ENCODE assay signal across 8 cellular contexts in the genomic region with DNA sequence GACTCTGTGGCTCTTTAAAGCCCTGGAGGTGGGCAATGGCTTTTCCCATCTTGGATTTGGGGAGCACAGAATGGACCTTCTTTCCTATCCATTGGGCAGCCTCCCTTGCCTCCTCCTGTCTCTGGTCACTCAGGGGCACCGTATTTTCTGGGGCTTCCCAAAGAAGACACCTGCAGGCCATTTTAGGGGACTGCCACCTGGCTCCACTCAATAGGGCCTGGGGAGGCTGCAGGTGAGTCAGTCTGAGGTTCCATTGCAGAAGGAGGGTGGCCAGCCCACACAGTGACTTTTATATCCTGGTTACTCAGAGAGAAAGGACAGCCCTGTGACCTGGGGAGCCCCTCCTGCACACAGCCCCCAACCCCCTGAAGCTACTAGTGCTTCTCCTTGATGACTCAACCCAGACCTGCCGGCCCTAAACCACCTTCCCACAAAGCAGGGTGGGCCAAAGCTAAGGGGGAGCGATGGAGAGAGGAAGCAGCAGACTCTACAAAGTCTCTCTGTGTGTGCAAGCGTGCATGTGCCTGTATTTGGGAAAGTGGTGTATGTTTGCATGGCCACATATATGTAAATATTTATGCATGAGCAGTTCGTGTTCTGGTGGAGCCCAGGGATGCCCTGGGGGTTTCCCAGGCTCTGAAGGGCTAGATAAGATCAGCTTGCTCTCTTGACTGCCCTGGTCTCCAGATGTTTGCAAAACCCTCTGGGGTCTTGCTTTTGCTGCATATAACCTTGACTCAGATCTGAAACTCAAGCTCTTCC. TPM values are rescaled to one million over a fixed set of nuclear protein-coding genes. Genes with fewer than 3 reads are reported as not detected.
DNase-seq lines count a peak whose midpoint lies in the region; ATAC-seq and TF ChIP-seq lines count a peak whose summit lies in the region.

No MANE protein-coding gene starts in this region.

- peaks cover 0 to 36% (median 4%) of the 10 kb centered on the region in 4 donors for H3K4me1 ChIP-seq in tibial nerve
- H3K4me1 ChIP-seq in right atrium auricular region: peaks cover 0 to 37% of the 10 kb centered on the region in 2 donors

- H3K36me3 ChIP-seq in tibial nerve: peaks cover 0 to 5% (median 0%) of the 10 kb centered on the region in 3 donors
- peaks cover 3% of the 10 kb centered on the region for H3K36me3 ChIP-seq in right atrium auricular region

- H3K4me1 Mint-ChIP-seq in chondrocyte (ENCODE audit: low read depth): peaks cover 51% of the 10 kb centered on the region
- H3K4me1 Mint-ChIP-seq in endothelial cell (ENCODE audit: unreplicated experiment): peaks cover 17% of the 10 kb centered on the region

- TF ChIP-seq EP300 in tibial nerve (IDR thresholded peaks at IDR 0.05): no peak

- H3K27ac ChIP-seq in tibial nerve (no peak overlapping the region), right atrium auricular region (no peak overlapping the region)

- H3K27ac Mint-ChIP-seq in chondrocyte (ENCODE audit: unreplicated experiment) (peak overlapping the region; percentile 67), endothelial cell (ENCODE audit: unreplicated experiment) (no peak overlapping the region)

- no peak for DNase-seq in chondrocyte (ENCODE audit: low spot score)
- peak; percentile 36 for DNase-seq in stimulated activated CD8-positive, alpha-beta memory T cell treated with anti-CD3 and anti-CD28 coated beads, Interleukin-4, amount 100 ng/mL, for 24 hours (ENCODE audit: low read depth)
- DNase-seq in tibial nerve (ENCODE audit: low spot score in 2 of 2): no peak
- DNase-seq in endothelial cell (ENCODE audit: low spot score): no peak
- no peak for DNase-seq in right atrium auricular region (ENCODE audit: low spot score)

- TF ChIP-seq POLR2A in tibial nerve (IDR thresholded peaks at IDR 0.05): no peak

- TF ChIP-seq CTCF in GM12874 (IDR thresholded peaks at IDR 0.05; ENCODE audit: insufficient read depth, low read depth, low read length) (peak; percentile 18; the same call in 1 of the 2 replicates), chondrocyte (IDR thresholded peaks at IDR 0.05) (no peak), tibial nerve (IDR thresholded peaks at IDR 0.05) (no peak), endothelial cell (IDR thresholded peaks at IDR 0.05; ENCODE audit: unreplicated experiment) (no peak), right atrium auricular region (IDR thresholded peaks at IDR 0.05) (no peak)

- H3K27me3 Mint-ChIP-seq in chondrocyte (ENCODE audit: low read depth): no peaks in the 10 kb centered on the region
- peaks cover 4% of the 10 kb centered on the region for H3K27me3 Mint-ChIP-seq in endothelial cell (ENCODE audit: unreplicated experiment)

- H3K4me3 Mint-ChIP-seq in chondrocyte (ENCODE audit: unreplicated experiment) (peak overlapping the region; percentile 20), endothelial cell (ENCODE audit: unreplicated experiment) (no peak overlapping the region)

- H3K36me3 Mint-ChIP-seq in chondrocyte (ENCODE audit: low read depth): peaks cover 7% of the 10 kb centered on the region
- H3K36me3 Mint-ChIP-seq in endothelial cell (ENCODE audit: low read depth, unreplicated experiment): no peaks in the 10 kb centered on the region

- 42 to 61% methylated on average over 5 of the region's 5 CpGs for WGBS in tibial nerve, 2 donors

- H3K9me3 Mint-ChIP-seq in chondrocyte (ENCODE audit: low read depth) (no peaks in the 10 kb centered on the region), endothelial cell (ENCODE audit: unreplicated experiment) (no peaks in the 10 kb centered on the region)

- H3K9me3 ChIP-seq in tibial nerve (no peaks in the 10 kb centered on the region), right atrium auricular region (no peaks in the 10 kb centered on the region)

- no peak overlapping the region for H3K4me3 ChIP-seq in tibial nerve
- H3K4me3 ChIP-seq in right atrium auricular region: no peak overlapping the region

- H3K27me3 ChIP-seq in tibial nerve (no peaks in the 10 kb centered on the region), right atrium auricular region (no peaks in the 10 kb centered on the region)

- ATAC-seq in GM21390 (IDR thresholded peaks at IDR 0.05; ENCODE audit: unreplicated experiment) (peak; percentile 66), HG03571 (IDR thresholded peaks at IDR 0.05; ENCODE audit: unreplicated experiment) (peak; percentile 58)

RNA-seq across cellular contexts. Expression of gene CX3CL1, which starts 5.0 kb away (rescaled TPM):
- total RNA-seq in chondrocyte (11.2 to 47.9 TPM (median 46.0 TPM) in 3 replicates), tibial nerve (10 to 100 TPM in 3 of 4 donors, 1 to 10 TPM in 1; 8.7 to 18.4 (median 15.4) TPM), endothelial cell (ENCODE audit: unreplicated experiment) (9.2 TPM), right atrium auricular region (10 to 100 TPM; 17.1 to 17.8 TPM)

RNA-seq across cellular contexts. Expression of gene CCL22, which starts 18.7 kb away (rescaled TPM):
- total RNA-seq in chondrocyte (not detected in 3 replicates), tibial nerve (not detected), endothelial cell (ENCODE audit: unreplicated experiment) (not detected), right atrium auricular region (under 1 TPM in 1 of 2 donors, not detected in 1; 0.08 TPM)

RNA-seq across cellular contexts. Expression of gene CCL17, which starts 27.3 kb away (rescaled TPM):
- not detected in 3 replicates for total RNA-seq in chondrocyte
- total RNA-seq in tibial nerve: not detected
- total RNA-seq in endothelial cell (ENCODE audit: unreplicated experiment): not detected
- not detected for total RNA-seq in right atrium auricular region
